9 cellular contexts compared by ENCODE assay signal in genomic region chr18:46917108-46917807, GRCh38. TPM values are rescaled to one million over a fixed set of nuclear protein-coding genes. Genes with fewer than 3 reads are reported as not detected.
DNase-seq lines count a peak whose midpoint lies in the region; ATAC-seq, FAIRE-seq and TF ChIP-seq lines count a peak whose summit lies in the region.
"Had no signal": no experiment of that assay in that cellular context is flagged by ENCODE, and none has a peak within 500 bp of the region (broad histone marks: within the 10 kb centered on the region; RNA-seq: fewer than 3 reads in every experiment).

KATNAL2 (plus strand) TSS chr18:46917602; CDS start chr18:46946873, 29,271 bp downstream.
PIAS2 (minus strand) TSS chr18:46917507; CDS start chr18:46917345, 162 bp downstream.

- peak; percentile 77 for FAIRE-seq in endothelial cell of umbilical vein (lab: Jason Lieb, UNC)
- FAIRE-seq: islet of Langerhans had no signal

- no peaks in the 10 kb centered on the region for H3K36me3 ChIP-seq in CD8-positive, alpha-beta memory T cell (ENCODE audit: insufficient read depth, low read length)
- no peaks in the 10 kb centered on the region for H3K36me3 ChIP-seq in endothelial cell of umbilical vein (ENCODE audit: control insufficient read depth in 2 of 2, extremely low read depth in 1 of 2, insufficient read depth in 2 of 2, low read length in 2 of 2)

- intact Hi-C loops in endothelial cell of umbilical vein (cut with micrococcal nuclease) = loop anchor here (1.0 to 10.0 kb wide), 3 partner anchors 29 to 262 kb away; partner anchors contain the start of gene LOXHD1

- peaks cover 38 to 53% (median 49%) of the 10 kb centered on the region in 3 donors for H3K4me1 Mint-ChIP-seq in CD8-positive, alpha-beta memory T cell

- H3K9me3 ChIP-seq in CD8-positive, alpha-beta memory T cell (ENCODE audit: low read length) = no peaks in the 10 kb centered on the region
- no peaks in the 10 kb centered on the region for H3K9me3 ChIP-seq in endothelial cell of umbilical vein (replicated peaks; ENCODE audit: control insufficient read depth, insufficient read depth, low read length)

- peak within 1 kb of the TSS; percentile 87 for H3K9ac ChIP-seq in endothelial cell of umbilical vein (replicated peaks; ENCODE audit: extremely low read depth, insufficient read depth, low read length)

- H3K4me2 ChIP-seq in endothelial cell of umbilical vein (ENCODE audit: insufficient read depth, low read length) = peak within 1 kb of the TSS; percentile 98

- TSS peak; percentile 75 for BruUV-seq in endothelial cell of umbilical vein (replicated peaks; lab: Mats Ljungman, UMichigan)

- CTCF ChIA-PET in CD8-positive, alpha-beta memory T cell (lab: Charles Lee) = interaction anchor here (0.6 kb wide), 1 partner anchor 1625 kb away, joined by 3 read pairs; no protein-coding TSS in a partner anchor
- CTCF ChIA-PET in endothelial cell of umbilical vein (lab: Charles Lee) = interaction anchor here (0.6 to 1.7 kb wide), 12 partner anchors 17 to 832 kb away, joined by 3 to 7 read pairs (median 3); a partner anchor contains a TSS

- POLR2A ChIA-PET in CD8-positive, alpha-beta memory T cell (lab: Charles Lee) = no interaction called here
- POLR2A ChIA-PET in endothelial cell of umbilical vein (lab: Charles Lee) = interaction anchor here (0.6 to 1.0 kb wide), 2 partner anchors 18 to 680 kb away, joined by 3 to 7 read pairs; no protein-coding TSS in a partner anchor

- H3K27ac Mint-ChIP-seq in CD8-positive, alpha-beta memory T cell = peak within 1 kb of the TSS; percentile 78 to 95 (median 90)

- H3K36me3 Mint-ChIP-seq in CD8-positive, alpha-beta memory T cell = peaks cover 0 to 3% (median 0%) of the 10 kb centered on the region in 3 donors

- peaks cover 23% of the 10 kb centered on the region for H3K4me1 ChIP-seq in CD8-positive, alpha-beta memory T cell (ENCODE audit: insufficient read depth, low read length)
- H3K4me1 ChIP-seq in endothelial cell of umbilical vein (ENCODE audit: control insufficient read depth, extremely low read depth, insufficient read depth, low read length) = peaks cover 12% of the 10 kb centered on the region

- peak within 1 kb of the TSS; percentile 79 for H3K4me3 ChIP-seq in CD8-positive, alpha-beta memory T cell (ENCODE audit: low read length)
- peak within 1 kb of the TSS; percentile 68 to 93 (median 83) for H3K4me3 ChIP-seq in endothelial cell of umbilical vein (replicated peaks in 1 of 3; ENCODE audit: insufficient read depth in 1 of 3, low read depth in 1 of 3, low read length in 3 of 3)

- H2AFZ ChIP-seq in endothelial cell of umbilical vein (ENCODE audit: low read depth, low read length) = peak within 1 kb of the TSS; percentile 94

- TF ChIP-seq POLR2A in endothelial cell of umbilical vein (IDR thresholded peaks at IDR 0.05; ENCODE audit: low read depth, low read length) = peak; percentile 60

- TF ChIP-seq CTCF in endothelial cell of umbilical vein (IDR thresholded peaks at IDR 0.05; ENCODE audit: extremely low read depth in 1 of 2, insufficient read depth in 1 of 2, low read depth in 1 of 2, low read length in 2 of 2) = no peak

- no peaks in the 10 kb centered on the region for H3K27me3 ChIP-seq in CD8-positive, alpha-beta memory T cell (ENCODE audit: insufficient read depth, low read length, poor library complexity, severe bottlenecking)
- no peaks in the 10 kb centered on the region for H3K27me3 ChIP-seq in endothelial cell of umbilical vein (ENCODE audit: control insufficient read depth in 2 of 2, insufficient read depth in 2 of 2, low read length in 2 of 2)

- peak within 1 kb of the TSS; percentile 88 to 95 (median 92) for H3K4me3 Mint-ChIP-seq in CD8-positive, alpha-beta memory T cell

- H3K9me3 Mint-ChIP-seq in CD8-positive, alpha-beta memory T cell = no peaks in the 10 kb centered on the region

- dilution Hi-C loops in endothelial cell of umbilical vein (cut with MboI; ENCODE audit: extremely low pct_ligation_motif_present, low sequenced_read_pairs) = no loop called here

- H3K27me3 Mint-ChIP-seq in CD8-positive, alpha-beta memory T cell = no peaks in the 10 kb centered on the region

- peaks cover 37% of the 10 kb centered on the region for H3K79me2 ChIP-seq in endothelial cell of umbilical vein (ENCODE audit: control insufficient read depth, insufficient read depth, low read length)

- peak; percentile 89 for ATAC-seq in GM19397 (IDR thresholded peaks at IDR 0.05; ENCODE audit: unreplicated experiment)
- ATAC-seq in HG03558 (IDR thresholded peaks at IDR 0.05; ENCODE audit: extremely low read depth, unreplicated experiment) = peak; percentile 54

- H3K27ac ChIP-seq in CD8-positive, alpha-beta memory T cell (ENCODE audit: low read depth, low read length) = peak within 1 kb of the TSS; percentile 56
- H3K27ac ChIP-seq in endothelial cell of umbilical vein (ENCODE audit: insufficient read depth, low read depth, low read length) = peak within 1 kb of the TSS; percentile 60

- H4K20me1 ChIP-seq in endothelial cell of umbilical vein (replicated peaks; ENCODE audit: control insufficient read depth, extremely low read depth, insufficient read depth, low read length) = no peaks in the 10 kb centered on the region

- no peaks in the 10 kb centered on the region for H3K9me1 ChIP-seq in endothelial cell of umbilical vein (replicated peaks; ENCODE audit: control insufficient read depth, extremely low read depth, insufficient read depth, low read length)

- DNase-seq in CD8-positive, alpha-beta memory T cell = peak; percentile 62 to 78 (median 73)
- peak; percentile 61 to 88 for DNase-seq in NOMO-1 (lab: John Stamatoyannopoulos, UW; ENCODE audit: unreplicated experiment in 2 of 2)
- peak; percentile 79 for DNase-seq in activated CD8-positive, alpha-beta memory T cell treated with anti-CD3 and anti-CD28 coated beads, Interleukin-2, amount 50 U/mL, for 4 hours
- peak; percentile 85 for DNase-seq in endothelial cell of umbilical vein (ENCODE audit: low read depth, low spot score)
- peak; percentile 82 for DNase-seq in middle frontal gyrus (ENCODE audit: extremely low spot score, low spot score)
- peak; percentile 50 to 54 for DNase-seq in stimulated activated CD8-positive, alpha-beta memory T cell treated with anti-CD3 and anti-CD28 coated beads, Interleukin-2, amount 100 ng/mL, for 1 hour (ENCODE audit: low read depth in 2 of 2)

TF ChIP-seq in endothelial cell of umbilical vein, 7 proteins besides CTCF, POLR2A, EP300 and RAD21:
- peak; percentile 90 for TF ChIP-seq POLR2AphosphoS5 (IDR thresholded peaks at IDR 0.05; ENCODE audit: insufficient read depth, low read depth, low read length)
- TF ChIP-seq MYC (IDR thresholded peaks at IDR 0.05; ENCODE audit: low read depth, low read length) = no peak
- no peak for TF ChIP-seq EZH2 (IDR thresholded peaks at IDR 0.05; ENCODE audit: borderline replicate concordance, low read depth, low read length, severe bottlenecking)
- TF ChIP-seq GATA2 (IDR thresholded peaks at IDR 0.05; ENCODE audit: insufficient read depth, insufficient read length, low read depth, low read length) = no peak
- peak; percentile 45 for TF ChIP-seq MAX (IDR thresholded peaks at IDR 0.05; ENCODE audit: insufficient read depth, insufficient read length)
- no peak for TF ChIP-seq JUN (IDR thresholded peaks at IDR 0.05; ENCODE audit: borderline replicate concordance, insufficient read depth, insufficient read length, low read depth)
- TF ChIP-seq FOS (IDR thresholded peaks at IDR 0.05; ENCODE audit: borderline replicate concordance, insufficient read depth, low read length) = no peak

RNA-seq across cellular contexts. Expression of gene KATNAL2, which starts in this region (rescaled TPM):
- under 1 TPM; 0.82 to 0.98 TPM for total RNA-seq in CD8-positive, alpha-beta memory T cell
- 0.54 TPM for polyA plus RNA-seq in CD8-positive, alpha-beta memory T cell
- 1.3 and 1.8 TPM in 2 replicates for total RNA-seq in endothelial cell of umbilical vein
- 0.51 and 0.80 TPM in 2 replicates for polyA plus RNA-seq in endothelial cell of umbilical vein
- polyA plus RNA-seq in endothelial cell of umbilical vein (2011; cell fraction: cytosol; rRNA removed) = 0.66 and 0.70 TPM in 2 replicates
- polyA plus RNA-seq in endothelial cell of umbilical vein (2011; cell fraction: nucleus; rRNA removed) = 2.9 and 4.3 TPM in 2 replicates
- 0.62 and 0.94 TPM in 2 replicates for polyA plus RNA-seq in endothelial cell of umbilical vein (2012)
- 0.40 TPM in 1 of 2 replicates, not detected in the other for polyA minus RNA-seq in endothelial cell of umbilical vein
- polyA minus RNA-seq in endothelial cell of umbilical vein (2011; cell fraction: cytosol; rRNA and poly(A)+ RNA removed) = 4.0 TPM
- polyA minus RNA-seq in endothelial cell of umbilical vein (2011; cell fraction: nucleus; rRNA and poly(A)+ RNA removed) = 2.0 and 2.6 TPM in 2 replicates

RNA-seq across cellular contexts. Expression of gene PIAS2, which starts in this region (rescaled TPM):
- 10 to 100 TPM; 25.1 to 25.8 TPM for total RNA-seq in CD8-positive, alpha-beta memory T cell
- polyA plus RNA-seq in CD8-positive, alpha-beta memory T cell = 18.6 TPM
- 27.7 and 34.3 TPM in 2 replicates for total RNA-seq in endothelial cell of umbilical vein
- polyA plus RNA-seq in endothelial cell of umbilical vein = 7.0 and 8.2 TPM in 2 replicates
- 7.5 and 8.1 TPM in 2 replicates for polyA plus RNA-seq in endothelial cell of umbilical vein (2011; cell fraction: cytosol; rRNA removed)
- polyA plus RNA-seq in endothelial cell of umbilical vein (2011; cell fraction: nucleus; rRNA removed) = 20.7 and 22.9 TPM in 2 replicates
- polyA plus RNA-seq in endothelial cell of umbilical vein (2012) = 10.2 and 13.7 TPM in 2 replicates
- polyA minus RNA-seq in endothelial cell of umbilical vein = 20.4 and 21.2 TPM in 2 replicates
- polyA minus RNA-seq in endothelial cell of umbilical vein (2011; cell fraction: cytosol; rRNA and poly(A)+ RNA removed) = 5.5 TPM
- 56.2 and 65.1 TPM in 2 replicates for polyA minus RNA-seq in endothelial cell of umbilical vein (2011; cell fraction: nucleus; rRNA and poly(A)+ RNA removed)

Comparison
In these comparisons a context has a peak if more than half of its experiments do, and no peak if none do; other contexts are left out.
1. Peak in every context shown above with its lines: DNase-seq, ATAC-seq, H3K4me3 ChIP-seq and H3K27ac ChIP-seq.